In genomic region chr3:3209057-3209456, GRCh38 we compare ENCODE assay signal across 18 cellular contexts. TPM values are rescaled to one million over a fixed set of nuclear protein-coding genes. Genes with fewer than 3 reads are reported as not detected.
A peak's percentile ranks its signal among the peaks of the same experiment; 100 is the strongest.
DNase-seq lines count a peak whose midpoint lies in the region; ATAC-seq, FAIRE-seq and TF ChIP-seq lines count a peak whose summit lies in the region.
"Had no signal": no experiment of that assay in that cellular context is flagged by ENCODE, and none has a peak within 500 bp of the region (broad histone marks: within the 10 kb centered on the region; RNA-seq: fewer than 3 reads in every experiment).

No MANE protein-coding gene starts in this region.

- TF ChIP-seq POLR2A in GM12878 (IDR thresholded peaks at IDR 0.05; ENCODE audit: low read depth, low read length): no peak

- H3K9me3 ChIP-seq in GM12878 (replicated peaks; ENCODE audit: control insufficient read depth, insufficient read depth, low read length) (no peaks in the 10 kb centered on the region), trophoblast cell (ENCODE audit: insufficient read depth, low read depth, low read length) (no peaks in the 10 kb centered on the region)

- H3K4me3 ChIP-seq in GM12878 (no peak overlapping the region), trophoblast cell (ENCODE audit: low read depth, low read length) (no peak overlapping the region)
- H3K4me3 ChIP-seq: GM23338 had no signal

- POLR2A ChIA-PET in GM12878 (lab: Charles Lee): no interaction called here

- H3K14ac ChIP-seq in trophoblast cell (ENCODE audit: low read length): no peak overlapping the region

- peak overlapping the region; percentile 96 for H2BK12ac ChIP-seq in trophoblast cell (ENCODE audit: low read length)

- H4K8ac ChIP-seq in trophoblast cell (ENCODE audit: low read depth, low read length): no peak overlapping the region

- no peaks in the 10 kb centered on the region for H3K36me3 ChIP-seq in GM12878 (ENCODE audit: control insufficient read depth in 2 of 2, insufficient read depth in 2 of 2, low read length in 1 of 2)
- no peaks in the 10 kb centered on the region for H3K36me3 ChIP-seq in trophoblast cell (ENCODE audit: control insufficient read depth in 1 of 2, insufficient read depth in 2 of 2, low read length in 2 of 2)

- RAD21 ChIA-PET in GM12878 (lab: Charles Lee; ENCODE audit: unreplicated experiment): interaction anchor here (0.7 to 1.4 kb wide), 3 partner anchors 9 to 422 kb away, joined by 3 to 5 read pairs (median 4); no protein-coding TSS in a partner anchor

- intact Hi-C loops in GM12878 (cut with micrococcal nuclease; ENCODE audit: unreplicated experiment): loop anchor here (10.0 kb wide), 1 partner anchor 436 kb away; no protein-coding TSS in a partner anchor

- TF ChIP-seq RAD21 in GM12878 (IDR thresholded peaks at IDR 0.05; ENCODE audit: insufficient read depth, low read depth, low read length): no peak

- ATAC-seq in HG03432 (IDR thresholded peaks at IDR 0.05; ENCODE audit: unreplicated experiment): peak; percentile 48
- ATAC-seq in GM12878: peak; percentile 59
- ATAC-seq in GM21786 (IDR thresholded peaks at IDR 0.05; ENCODE audit: unreplicated experiment): no peak
- ATAC-seq: GM23338, HCT116 had no signal

- H3K27me3 ChIP-seq in GM12878 (replicated peaks in 1 of 2; ENCODE audit: control insufficient read depth in 2 of 2, insufficient read depth in 2 of 2, low read length in 1 of 2): no peaks in the 10 kb centered on the region
- no peaks in the 10 kb centered on the region for H3K27me3 ChIP-seq in trophoblast cell (ENCODE audit: insufficient read depth, low read length)

- no peak overlapping the region for H3K4ac ChIP-seq in trophoblast cell (ENCODE audit: low read depth, low read length)

- no peak overlapping the region for H4K12ac ChIP-seq in trophoblast cell (ENCODE audit: low read depth, low read length)

- no peak for FAIRE-seq in GM12878 (lab: Jason Lieb, UNC)
- FAIRE-seq: G401.6, GM12891, GM18507 had no signal

- H3K79me1 ChIP-seq in trophoblast cell (ENCODE audit: low read length): peaks cover 11% of the 10 kb centered on the region

- H3K9ac ChIP-seq in GM12878 (ENCODE audit: control insufficient read depth, insufficient read depth, low read length) (no peak overlapping the region), trophoblast cell (ENCODE audit: low read length) (no peak overlapping the region)

- peak overlapping the region; percentile 83 for H4K91ac ChIP-seq in trophoblast cell (ENCODE audit: low read depth, low read length)

- H3K27ac ChIP-seq in GM12878 (ENCODE audit: control insufficient read depth, insufficient read depth) (no peak overlapping the region), trophoblast cell (ENCODE audit: low read depth, low read length) (no peak overlapping the region)

- SMC1A ChIA-PET in GM12878 (lab: Charles Lee; ENCODE audit: uncharacterized antibody, unreplicated experiment): interaction anchor here (1.1 to 1.3 kb wide), 3 partner anchors 9 to 789 kb away, joined by 3 to 6 read pairs (median 5); no protein-coding TSS in a partner anchor

- CTCF ChIA-PET in GM12878 (lab: Yijun Ruan, JAX): interaction anchor here (2.0 to 4.4 kb wide), 2 partner anchors 9 to 789 kb away, joined by 8 to 28 read pairs; no protein-coding TSS in a partner anchor

- peak overlapping the region; percentile 82 for H2BK5ac ChIP-seq in trophoblast cell (ENCODE audit: low read depth, low read length, poor library complexity)

- no peak overlapping the region for H3K18ac ChIP-seq in trophoblast cell (ENCODE audit: low read length)

- H4K20me1 ChIP-seq in GM12878 (ENCODE audit: control insufficient read depth, insufficient read depth): no peaks in the 10 kb centered on the region

- TF ChIP-seq CTCF in GM12878 (IDR thresholded peaks at IDR 0.05 in 2 of 3, conservative IDR thresholded peaks at IDR 0.05 in 1 of 3; ENCODE audit: control insufficient read depth in 2 of 3, extremely low read depth in 1 of 3, insufficient read depth in 1 of 3, low read depth in 3 of 3, low read length in 3 of 3): no peak

- H3K4me2 ChIP-seq in GM12878 (ENCODE audit: control insufficient read depth, insufficient read depth) (no peak overlapping the region), trophoblast cell (ENCODE audit: low read length) (no peak overlapping the region)
- H3K4me2 ChIP-seq: GM23338 had no signal

- H2BK120ac ChIP-seq in trophoblast cell (ENCODE audit: insufficient read depth, low read length, poor library complexity): peak overlapping the region; percentile 72

- DNase-seq in GM12878 (ENCODE audit: low read depth, low spot score) (no peak), trophoblast cell (no peak), NCI-H128 (lab: John Stamatoyannopoulos, UW; ENCODE audit: unreplicated experiment) (no peak), KG1 (lab: John Stamatoyannopoulos, UW) (no peak)
- DNase-seq: C1 segment of cervical spinal cord; Calu3; CD4-positive, alpha-beta memory T cell; COR-L47; DMS153; DND-41; H9 had no signal

- H3K4me1 ChIP-seq in GM12878 (ENCODE audit: control insufficient read depth, insufficient read depth, low read length) (no peaks in the 10 kb centered on the region), trophoblast cell (ENCODE audit: control insufficient read depth in 1 of 2, insufficient read depth in 2 of 2, low read length in 2 of 2) (no peaks in the 10 kb centered on the region)

- no TSS peak for BruUV-seq in GM12878 (replicated peaks; lab: Mats Ljungman, UMichigan)

- H3K79me2 ChIP-seq in GM12878 (ENCODE audit: control insufficient read depth, insufficient read depth, low read length) (no peaks in the 10 kb centered on the region), trophoblast cell (ENCODE audit: control insufficient read depth, insufficient read depth, low read length, poor library complexity) (no peaks in the 10 kb centered on the region)

- peak overlapping the region; percentile 79 for H2AK5ac ChIP-seq in trophoblast cell (ENCODE audit: low read length)

- in situ Hi-C loops in GM12878 (cut with MboI): loop anchor here (5.0 kb wide), 1 partner anchor 788 kb away; no protein-coding TSS in a partner anchor

- TF ChIP-seq EP300 in GM12878 (IDR thresholded peaks at IDR 0.05; ENCODE audit: borderline replicate concordance in 1 of 2, control insufficient read depth in 1 of 2, low read depth in 2 of 2, low read length in 2 of 2): no peak

- H3K23ac ChIP-seq in trophoblast cell (ENCODE audit: low read length): no peak overlapping the region

- H2AFZ ChIP-seq in GM12878 (ENCODE audit: control insufficient read depth, low read depth, low read length) (no peak overlapping the region), trophoblast cell (ENCODE audit: insufficient read depth, low read length, poor library complexity) (no peak overlapping the region)
- H2AFZ ChIP-seq: GM23338 had no signal

- 33% methylated on average over 1 of the region's 1 CpG for WGBS in GM12878 (ENCODE audit: insufficient coverage, insufficient replicate concordance, low lambda C conversion rate, missing lambda C conversion rate)
- WGBS in trophoblast cell (ENCODE audit: extremely low coverage, insufficient coverage, insufficient read length): no CpG with 5 or more reads among the region's 1 CpG

TF ChIP-seq in GM12878, 131 proteins besides CTCF, POLR2A, EP300 and RAD21 (continues in another document):
- TF ChIP-seq ZSCAN29 (IDR thresholded peaks at IDR 0.05) (no peak), NR2F1 (conservative IDR thresholded peaks at IDR 0.05) (no peak), ZNF207 (IDR thresholded peaks at IDR 0.05; ENCODE audit: borderline replicate concordance) (no peak), JUND (IDR thresholded peaks at IDR 0.05; ENCODE audit: low read depth, low read length) (no peak), NKRF (conservative IDR thresholded peaks at IDR 0.05) (no peak), POLR2AphosphoS2 (IDR thresholded peaks at IDR 0.05; ENCODE audit: low read depth, low read length) (no peak), EED (IDR thresholded peaks at IDR 0.05; ENCODE audit: low read depth) (no peak)

RNA-seq across cellular contexts. Expression of gene CRBN, which starts 29.6 kb away (rescaled TPM):
- total RNA-seq in GM12878 (2013; cell fraction: nucleolus; rRNA removed): 155 and 169 TPM in 2 replicates
- total RNA-seq in GM12878 (2014; rRNA removed) (24.5 and 26.5 TPM in 2 replicates), GM12878 (2014; rRNA removed; fragmentation: Illumina TruSeq; extraction: Trizol) (32.4 and 32.5 TPM in 2 replicates), GM12878 (2021) (23.4 and 28.3 TPM in 2 replicates)
- polyA plus RNA-seq in GM12878 (2011; ENCODE audit: low read depth): 17.5 TPM
- polyA plus RNA-seq in GM12878 (2011; rRNA removed) (45.1 and 62.8 TPM in 2 replicates), GM12878 (2014; fragmentation: Illumina TruSeq; extraction: Trizol) (26.1 and 35.8 TPM in 2 replicates), GM12878 (2014; fragmentation: Nextera tagmentation; extraction: Ambion mirVana) (100 to 1,000 TPM; 110 to 115 TPM), GM12878 (2014; rRNA removed) (20.2 and 21.7 TPM in 2 replicates), GM12878 (2016; fragmentation: Nextera tagmentation; extraction: Ambion mirVana) (10 to 100 TPM; 39.2 to 42.1 TPM)
- polyA plus RNA-seq in GM12878 (2011; cell fraction: cytosol; rRNA removed): 16.1 and 19.8 TPM in 2 replicates
- polyA plus RNA-seq in GM12878 (2011; cell fraction: nucleus; rRNA removed): 30.3 and 37.6 TPM in 2 replicates
- polyA plus RNA-seq in GM12878 (2012): 19.7 and 24.9 TPM in 2 replicates
- 30.2 and 32.3 TPM in 2 replicates for polyA minus RNA-seq in GM12878 (2011; rRNA and poly(A)+ RNA removed)
- polyA minus RNA-seq in GM12878 (2011; cell fraction: cytosol; rRNA and poly(A)+ RNA removed): 10.2 and 14.7 TPM in 2 replicates
- polyA minus RNA-seq in GM12878 (2011; cell fraction: nucleus; rRNA and poly(A)+ RNA removed): 29.5 and 38.7 TPM in 2 replicates
- polyA plus RNA-seq in trophoblast cell (2013): 20.4 and 20.7 TPM in 2 replicates
